In genomic region chr7:4835398-4836205, GRCh38 we compare ENCODE assay signal across 20 cellular contexts. TPM values are rescaled to one million over a fixed set of nuclear protein-coding genes. Genes with fewer than 3 reads are reported as not detected.
DNase-seq lines count a peak whose midpoint lies in the region; ATAC-seq, FAIRE-seq and TF ChIP-seq lines count a peak whose summit lies in the region.
"Had no signal": no experiment of that assay in that cellular context is flagged by ENCODE, and none has a peak within 500 bp of the region (broad histone marks: within the 10 kb centered on the region; RNA-seq: fewer than 3 reads in every experiment).

No MANE protein-coding gene starts in this region.

- H3K27ac ChIP-seq in BLaER1 treated with 17β-estradiol and CSF1 and Interleukin-3, amounts not matched to agents 10 nM and 100 nM = peak overlapping the region in 3 of 11 experiments; percentile 6 to 32 (median 29); a peak in 3 of 22 replicates
- H3K27ac ChIP-seq in K562 (ENCODE audit: extremely low read depth, low read depth, low read length) (no peak overlapping the region), osteoblast (ENCODE audit: low read depth, low read length) (no peak overlapping the region)
- H3K27ac ChIP-seq: Peyer's patch had no signal

- H3K36me3 ChIP-seq in BLaER1 treated with 17β-estradiol and CSF1 and Interleukin-3, amounts not matched to agents 10 nM and 100 nM = peaks cover 0 to 23% (median 6%) of the 10 kb centered on the region in 11 experiments; a peak in 9 of 22 replicates
- H3K36me3 ChIP-seq in K562 (ENCODE audit: control insufficient read depth, insufficient read depth, low read length) (no peaks in the 10 kb centered on the region), osteoblast (ENCODE audit: insufficient read depth, low read length) (no peaks in the 10 kb centered on the region)
- H3K36me3 ChIP-seq: BE2C, Peyer's patch had no signal

- H3K79me2 ChIP-seq in K562 (ENCODE audit: control insufficient read depth, insufficient read depth, low read length) (no peaks in the 10 kb centered on the region; the same call in 2 of the 3 replicates), osteoblast (ENCODE audit: insufficient read depth, low read length) (no peaks in the 10 kb centered on the region)

- POLR2A ChIA-PET in K562 (lab: Yijun Ruan, JAX) = no interaction called here

- ATAC-seq in K562 (no peak), HG03469 (IDR thresholded peaks at IDR 0.05; ENCODE audit: unreplicated experiment) (no peak), HG03571 (IDR thresholded peaks at IDR 0.05; ENCODE audit: unreplicated experiment) (no peak)
- ATAC-seq: HCT116 had no signal

- TF ChIP-seq POLR2A in K562 (conservative IDR thresholded peaks at IDR 0.05) = no peak

- peaks cover 0 to 31% (median 0%) of the 10 kb centered on the region in 11 experiments; a peak in 6 of 22 replicates for H3K27me3 ChIP-seq in BLaER1 treated with 17β-estradiol and CSF1 and Interleukin-3, amounts not matched to agents 10 nM and 100 nM
- H3K27me3 ChIP-seq in K562 (ENCODE audit: control insufficient read depth in 2 of 2, insufficient read depth in 2 of 2, low read length in 2 of 2) (no peaks in the 10 kb centered on the region), osteoblast (ENCODE audit: insufficient read depth, low read length) (no peaks in the 10 kb centered on the region)
- H3K27me3 ChIP-seq: BE2C, Peyer's patch had no signal

- no peak overlapping the region for H2AFZ ChIP-seq in K562 (ENCODE audit: low read depth, low read length)
- H2AFZ ChIP-seq in osteoblast (ENCODE audit: low read length) = no peak overlapping the region

- no peak for TF ChIP-seq EP300 in K562 (IDR thresholded peaks at IDR 0.05; ENCODE audit: low read length)

- in situ Hi-C loops in K562 (cut with MboI) = no loop called here

- H3K4me3 ChIP-seq in BLaER1 treated with 17β-estradiol and CSF1 and Interleukin-3, amounts not matched to agents 10 nM and 100 nM = no peak overlapping the region
- H3K4me3 ChIP-seq in K562 (no peak overlapping the region), osteoblast (ENCODE audit: insufficient read depth, low read length) (no peak overlapping the region)
- H3K4me3 ChIP-seq: Peyer's patch had no signal

- H3K9me3 ChIP-seq in BLaER1 treated with 17β-estradiol and CSF1 and Interleukin-3, amounts not matched to agents 10 nM and 100 nM (replicated peaks in 1 of 11) = no peaks in the 10 kb centered on the region
- H3K9me3 ChIP-seq in K562 (replicated peaks; ENCODE audit: control insufficient read depth, insufficient read depth, low read depth, low read length) (no peaks in the 10 kb centered on the region), osteoblast (ENCODE audit: low read depth, low read length) (no peaks in the 10 kb centered on the region)
- H3K9me3 ChIP-seq: BE2C, Peyer's patch had no signal

- DNase-seq in A172 (ENCODE audit: low spot score) = peak; percentile 14
- DNase-seq in K562 (ENCODE audit: extremely low read depth in 1 of 4, low spot score in 3 of 4) = no peak
- DNase-seq in osteoblast (ENCODE audit: insufficient read length, low spot score, missing footprints) = peak; percentile 63
- no peak for DNase-seq in NCI-H1048 (lab: John Stamatoyannopoulos, UW)
- no peak for DNase-seq in AG08395 (ENCODE audit: low spot score)
- DNase-seq: BE2C; CD8-positive, alpha-beta memory T cell; DMS79 treated with DMSO at 0.1 percent for 48 hours; KG1; NCI-H2081 treated with DMSO at 0.1 percent for 48 hours; NCI-H510A treated with DMSO at 0.1 percent for 48 hours; NCI-H82; SHP77 had no signal

- TF ChIP-seq CTCF in K562 (IDR thresholded peaks at IDR 0.05 in 2 of 3, conservative IDR thresholded peaks at IDR 0.05 in 1 of 3; ENCODE audit: insufficient read depth in 2 of 3, low read depth in 1 of 3, low read length in 3 of 3) (no peak), osteoblast (IDR thresholded peaks at IDR 0.05; ENCODE audit: extremely low read depth, low read depth, low read length) (no peak)

- TF ChIP-seq RAD21 in K562 (CRISPR knock-in tag; conservative IDR thresholded peaks at IDR 0.05 in 1 of 2, IDR thresholded peaks at IDR 0.05 in 1 of 2) = no peak

- no peak for FAIRE-seq in K562 (lab: Jason Lieb, UNC)
- FAIRE-seq: G401.6, GM18507 had no signal

- 87% methylated on average over 25 of the region's 28 CpGs for WGBS in K562 (ENCODE audit: insufficient coverage, low coverage, missing lambda C conversion rate)

- peaks cover 22 to 53% (median 50%) of the 10 kb centered on the region in 10 experiments for H3K4me1 ChIP-seq in BLaER1 treated with 17β-estradiol and CSF1 and Interleukin-3, amounts not matched to agents 10 nM and 100 nM
- peaks cover 0 to 38% of the 10 kb centered on the region in 2 experiments; a peak in 2 of 5 replicates for H3K4me1 ChIP-seq in K562 (replicated peaks in 1 of 2; ENCODE audit: control insufficient read depth in 2 of 2, insufficient read depth in 2 of 2, low read length in 2 of 2)
- H3K4me1 ChIP-seq in osteoblast (ENCODE audit: insufficient read depth, low read length) = no peaks in the 10 kb centered on the region
- H3K4me1 ChIP-seq: Peyer's patch had no signal

- CTCF ChIA-PET in K562 (lab: Yijun Ruan, JAX; ENCODE audit: low intra/inter-chr PET ratio) = no interaction called here

- no TSS peak for BruUV-seq in K562 (replicated peaks; lab: Mats Ljungman, UMichigan)

- no peaks in the 10 kb centered on the region for H3K9me1 ChIP-seq in K562 (ENCODE audit: control insufficient read depth, insufficient read depth, low read length)

- H4K20me1 ChIP-seq in BLaER1 treated with 17β-estradiol and CSF1 and Interleukin-3, amounts not matched to agents 10 nM and 100 nM = peaks cover 0 to 31% (median 21%) of the 10 kb centered on the region in 11 experiments; a peak in 14 of 22 replicates
- H4K20me1 ChIP-seq in K562 (replicated peaks; ENCODE audit: control insufficient read depth, insufficient read depth, low read length) = peaks cover 5% of the 10 kb centered on the region
- no peaks in the 10 kb centered on the region for H4K20me1 ChIP-seq in osteoblast (ENCODE audit: insufficient read depth, low read length)

- peak overlapping the region in 10 of 11 experiments; percentile 30 to 94 (median 84); a peak in 19 of 22 replicates for H3K4me2 ChIP-seq in BLaER1 treated with 17β-estradiol and CSF1 and Interleukin-3, amounts not matched to agents 10 nM and 100 nM
- H3K4me2 ChIP-seq in K562 (ENCODE audit: insufficient read depth, low read length) (no peak overlapping the region), osteoblast (ENCODE audit: insufficient read depth, low read length) (no peak overlapping the region)

- intact Hi-C loops in K562 (cut with micrococcal nuclease) = no loop called here

- peak overlapping the region in 5 of 11 experiments; percentile 9 to 52 (median 32); a peak in 4 of 22 replicates for H3K9ac ChIP-seq in BLaER1 treated with 17β-estradiol and CSF1 and Interleukin-3, amounts not matched to agents 10 nM and 100 nM
- no peak overlapping the region for H3K9ac ChIP-seq in K562 (ENCODE audit: insufficient read depth in 1 of 2, low read depth in 2 of 2, low read length in 2 of 2)

TF ChIP-seq in K562, 482 proteins besides CTCF, POLR2A, EP300 and RAD21 (continues in another document):
- TF ChIP-seq MCM7 (IDR thresholded peaks at IDR 0.05) = no peak

RNA-seq across cellular contexts. Expression of gene PAPOLB, which starts 26.2 kb away (rescaled TPM):
- total RNA-seq in A172 (2014; rRNA removed; shearing (Covaris generic)) = not detected in 2 replicates
- total RNA-seq in K562 (2011; cell fraction: chromatin; rRNA removed; ENCODE audit: low replicate concordance) = 2.8 and 9.8 TPM in 2 replicates
- 1.0 and 1.3 TPM in 2 replicates for total RNA-seq in K562 (2011; cell fraction: nucleolus; rRNA removed)
- 2.3 and 2.8 TPM in 2 replicates for total RNA-seq in K562 (2011; cell fraction: nucleoplasm; rRNA removed)
- 0.12 TPM in 1 of 2 replicates, not detected in the other for total RNA-seq in K562 (2014; rRNA removed)
- total RNA-seq in K562 (2014; rRNA removed; fragmentation: Illumina TruSeq; extraction: Trizol) = 0.26 and 0.33 TPM in 2 replicates
- total RNA-seq in K562 (2015; rRNA removed; fragmentation: Illumina TruSeq; extraction: Trizol) = 0.23 and 0.29 TPM in 2 replicates
- 0.16 and 0.25 TPM in 2 replicates for total RNA-seq in K562 (2021)
- polyA plus RNA-seq in K562 (2011; rRNA removed) = 0.01 and 0.04 TPM in 2 replicates
- polyA plus RNA-seq in K562 (2011; cell fraction: cytosol; rRNA removed) = not detected in 2 replicates
- polyA plus RNA-seq in K562 (2011; cell fraction: nucleus; rRNA removed) = 0.16 and 0.20 TPM in 2 replicates
- 0.03 TPM in 1 of 2 replicates, not detected in the other for polyA plus RNA-seq in K562 (2012)
- not detected in 2 replicates for polyA plus RNA-seq in K562 (2014; fragmentation: Illumina TruSeq; extraction: Trizol)
- not detected for polyA plus RNA-seq in K562 (2014; fragmentation: Nextera tagmentation; extraction: Ambion mirVana)
- polyA plus RNA-seq in K562 (2014; rRNA removed) = 0.05 TPM in 1 of 2 replicates, not detected in the other
- 0.81 and 0.99 TPM in 2 replicates for polyA minus RNA-seq in K562 (2011; rRNA and poly(A)+ RNA removed)
- not detected in 2 replicates for polyA minus RNA-seq in K562 (2011; cell fraction: cytosol; rRNA and poly(A)+ RNA removed)
- polyA minus RNA-seq in K562 (2011; cell fraction: nucleus; rRNA and poly(A)+ RNA removed) = 0.94 and 1.6 TPM in 2 replicates
- under 0.01 and 0.36 TPM in 2 replicates for total RNA-seq in osteoblast
- total RNA-seq: CD8-positive, alpha-beta memory T cell; Peyer's patch had no signal
- polyA plus RNA-seq: CD8-positive, alpha-beta memory T cell had no signal

RNA-seq across cellular contexts. Expression of gene RADIL, which starts 47.9 kb away (rescaled TPM):
- 1.9 and 5.1 TPM in 2 replicates for total RNA-seq in A172 (2014; rRNA removed; shearing (Covaris generic))
- total RNA-seq in K562 (2011; cell fraction: chromatin; rRNA removed; ENCODE audit: low replicate concordance) = 6.8 and 17.5 TPM in 2 replicates
- total RNA-seq in K562 (2011; cell fraction: nucleolus; rRNA removed) = 12.3 and 13.3 TPM in 2 replicates
- total RNA-seq in K562 (2011; cell fraction: nucleoplasm; rRNA removed) = 6.7 and 8.8 TPM in 2 replicates
- total RNA-seq in K562 (2014; rRNA removed) (4.6 and 4.8 TPM in 2 replicates), K562 (2014; rRNA removed; fragmentation: Illumina TruSeq; extraction: Trizol) (0.25 and 0.48 TPM in 2 replicates), K562 (2015; rRNA removed; fragmentation: Illumina TruSeq; extraction: Trizol) (0.91 and 1.4 TPM in 2 replicates), K562 (2021) (8.1 and 8.6 TPM in 2 replicates), osteoblast (0.29 and 1.1 TPM in 2 replicates)
- polyA plus RNA-seq in K562 (2011; rRNA removed) (2.4 and 2.7 TPM in 2 replicates), K562 (2014; fragmentation: Illumina TruSeq; extraction: Trizol) (1.4 and 2.2 TPM in 2 replicates), K562 (2014; fragmentation: Nextera tagmentation; extraction: Ambion mirVana) (under 1 TPM in 1 of 2 experiments, not detected in 1; 0.06 TPM), K562 (2014; rRNA removed) (4.2 and 5.4 TPM in 2 replicates)
- polyA plus RNA-seq in K562 (2011; cell fraction: cytosol; rRNA removed) = 3.6 and 9.7 TPM in 2 replicates
- polyA plus RNA-seq in K562 (2011; cell fraction: nucleus; rRNA removed) = 4.8 and 9.7 TPM in 2 replicates
- polyA plus RNA-seq in K562 (2012) = 2.4 and 5.2 TPM in 2 replicates
- polyA minus RNA-seq in K562 (2011; rRNA and poly(A)+ RNA removed) = 1.0 and 3.2 TPM in 2 replicates
- polyA minus RNA-seq in K562 (2011; cell fraction: cytosol; rRNA and poly(A)+ RNA removed) = 2.8 and 4.6 TPM in 2 replicates
- polyA minus RNA-seq in K562 (2011; cell fraction: nucleus; rRNA and poly(A)+ RNA removed) = 3.5 and 5.3 TPM in 2 replicates
- polyA plus RNA-seq: CD8-positive, alpha-beta memory T cell had no signal

Comparison
In these comparisons a context has a peak if more than half of its experiments do, and no peak if none do; other contexts are left out.
1. DNase-seq: peak in A172 (single experiment) and osteoblast (single experiment); none in K562 (0 of 4), NCI-H1048 (single experiment) and AG08395 (single experiment).
2. H3K4me2 ChIP-seq: peak in BLaER1 treated with 17β-estradiol and CSF1 and Interleukin-3, amounts not matched to agents 10 nM and 100 nM (10 of 11); none in K562 (single experiment) and osteoblast (single experiment).